ENCODE assay signal across 29 cellular contexts in genomic region chr10:3031490-3031889, GRCh38.
"Had no signal": no experiment of that assay in that cellular context is flagged by ENCODE, and none has a peak within 500 bp of the region (broad histone marks: within the 10 kb centered on the region; RNA-seq: fewer than 3 reads in every experiment).

No MANE protein-coding gene starts in this region.

- H3K9me3 ChIP-seq: adrenal gland, body of pancreas, esophagus squamous epithelium, heart left ventricle had no signal

- H3K36me3 ChIP-seq: adrenal gland, esophagus squamous epithelium, heart left ventricle had no signal

- DNase-seq: activated CD4-positive, alpha-beta memory T cell treated with anti-CD3 and anti-CD28 coated beads for 36 hours; activated CD4-positive, alpha-beta T cell treated with anti-CD3 and anti-CD28 coated beads for 36 hours; activated CD4-positive, alpha-beta T cell treated with anti-CD3 and anti-CD28 coated beads, Interleukin-2, amount 10 ng/mL, durations not matched to agents 24 days and 14 days; activated CD4-positive, CD25-positive, alpha-beta regulatory T cell; activated CD4-positive, CD25-positive, alpha-beta regulatory T cell treated with anti-CD3 and anti-CD28 coated beads, Interleukin-2, amount 50 U/mL, for 72 hours; activated CD8-positive, alpha-beta memory T cell treated with anti-CD3 and anti-CD28 coated beads, Interleukin-2, amount 10 ng/mL, durations not matched to agents 7 days and 5 days; activated CD8-positive, alpha-beta memory T cell treated with anti-CD3 and anti-CD28 coated beads, Interleukin-2, amount 50 U/mL, for 4 hours; activated CD8-positive, alpha-beta T cell treated with anti-CD3 and anti-CD28 coated beads, Interleukin-2, amount 10 ng/mL, durations not matched to agents 7 days and 5 days; activated effector memory CD4-positive, alpha-beta T cell treated with anti-CD3 and anti-CD28 coated beads, Interleukin-2, amount 50 U/mL, for 16 hours; activated naive CD4-positive, alpha-beta T cell treated with anti-CD3 and anti-CD28 coated beads for 36 hours; activated naive CD8-positive, alpha-beta T cell treated with anti-CD3 and anti-CD28 coated beads for 36 hours; activated naive CD8-positive, alpha-beta T cell treated with anti-CD3 and anti-CD28 coated beads, Interleukin-2, amount 50 U/mL, for 24 hours; activated T-cell treated with anti-CD3 and anti-CD28 coated beads, Interleukin-2, amount 50 U/mL, for 1 hour; activated T-cell treated with anti-CD3 and anti-CD28 coated beads, Interleukin-2, amount 50 U/mL, for 48 hours; adrenal gland; amygdala; aorta; body of pancreas; caudate nucleus; cortex of kidney; dermis blood vessel endothelial cell; effector CD4-positive, alpha-beta T cell; effector memory CD8-positive, alpha-beta T cell; esophagus squamous epithelium; foreskin fibroblast; glutamatergic neuron; heart left ventricle; T-helper 2 cell had no signal

- H3K4me3 ChIP-seq: adrenal gland, body of pancreas, esophagus squamous epithelium, heart left ventricle had no signal

- ATAC-seq: activated CD4-positive, alpha-beta T cell treated with anti-CD3 and anti-CD28 coated beads for 36 hours; activated CD8-positive, alpha-beta memory T cell treated with anti-CD3 and anti-CD28 coated beads, Interleukin-2, amount 10 ng/mL, durations not matched to agents 7 days and 5 days; activated CD8-positive, alpha-beta T cell treated with anti-CD3 and anti-CD28 coated beads, Interleukin-2, amount 10 ng/mL, durations not matched to agents 7 days and 5 days; activated naive CD8-positive, alpha-beta T cell treated with anti-CD3 and anti-CD28 coated beads, Interleukin-2, amount 50 U/mL, for 24 hours; body of pancreas; effector memory CD8-positive, alpha-beta T cell; heart left ventricle had no signal

- H3K4me1 ChIP-seq: adrenal gland, body of pancreas, esophagus squamous epithelium had no signal

- H3K27me3 ChIP-seq: adrenal gland, body of pancreas, esophagus squamous epithelium had no signal

- H3K27ac ChIP-seq: adrenal gland, body of pancreas, epithelial cell of prostate, esophagus squamous epithelium, heart left ventricle had no signal
